ENCODE assay signal across 19 cellular contexts in the genomic region with DNA sequence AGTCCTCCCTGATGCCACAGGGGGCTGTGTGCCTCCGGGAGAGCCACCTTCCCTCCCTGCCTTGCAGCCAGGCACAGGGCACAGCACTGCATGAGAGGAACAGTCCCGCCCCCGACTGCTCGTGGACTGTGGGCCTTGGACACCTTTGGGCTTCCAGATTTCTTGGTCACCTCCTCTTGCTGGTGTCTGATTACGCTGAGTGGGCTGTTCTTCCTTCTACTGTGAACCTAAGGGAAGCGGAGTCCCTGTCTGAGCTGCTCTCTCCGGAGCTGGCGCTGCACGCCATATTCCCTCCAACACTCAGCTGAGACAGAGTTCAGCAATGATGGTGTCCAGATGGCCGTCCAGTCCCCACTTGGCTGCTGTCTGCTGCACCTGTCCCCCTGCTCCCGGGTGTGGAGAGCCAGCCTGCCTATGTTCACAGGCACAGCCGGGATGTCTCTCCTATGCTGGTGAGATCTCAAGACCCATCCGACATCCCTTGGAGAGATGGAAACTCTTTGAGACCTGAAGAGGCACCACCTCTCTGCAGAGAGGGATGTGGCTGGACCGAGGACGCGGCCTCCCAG.
DNase-seq lines count a peak whose midpoint lies in the region; ATAC-seq and TF ChIP-seq lines count a peak whose summit lies in the region.
"Had no signal": no experiment of that assay in that cellular context is flagged by ENCODE, and none has a peak within 500 bp of the region (broad histone marks: within the 10 kb centered on the region; RNA-seq: fewer than 3 reads in every experiment).

No MANE protein-coding gene starts in this region.

- H3K4me3 Mint-ChIP-seq in stimulated activated naive CD8-positive, alpha-beta T cell treated with anti-CD3 and anti-CD28 coated beads, Interleukin-15, amount 100 ng/mL, for 72 hours: no peak overlapping the region
- H3K4me3 Mint-ChIP-seq: CD4-positive, alpha-beta T cell had no signal

- H3K56ac ChIP-seq in IMR-90 (ENCODE audit: extremely low read depth, insufficient read depth, low read length): no peak overlapping the region

- H3K27me3 Mint-ChIP-seq in stimulated activated naive CD8-positive, alpha-beta T cell treated with anti-CD3 and anti-CD28 coated beads, Interleukin-15, amount 100 ng/mL, for 72 hours: peaks cover 43% of the 10 kb centered on the region

- H3K9me3 Mint-ChIP-seq in stimulated activated naive CD8-positive, alpha-beta T cell treated with anti-CD3 and anti-CD28 coated beads, Interleukin-15, amount 100 ng/mL, for 72 hours: no peaks in the 10 kb centered on the region
- H3K9me3 Mint-ChIP-seq: CD4-positive, alpha-beta T cell had no signal

- H3K9me3 ChIP-seq in IMR-90 (ENCODE audit: control insufficient read depth, insufficient read depth, low read length) (no peaks in the 10 kb centered on the region), parathyroid adenoma (ENCODE audit: control insufficient read depth, low read length) (no peaks in the 10 kb centered on the region)
- H3K9me3 ChIP-seq: BLaER1 had no signal

- no peak overlapping the region for H4K8ac ChIP-seq in IMR-90 (ENCODE audit: low read depth in 2 of 2, low read length in 2 of 2)

- intact Hi-C loops in IMR-90 (cut with micrococcal nuclease): no loop called here

- H4K91ac ChIP-seq in IMR-90 (ENCODE audit: insufficient read depth, low read depth, low read length): no peak overlapping the region

- H2BK20ac ChIP-seq in IMR-90 (ENCODE audit: low read depth, low read length): no peak overlapping the region

- H3K4me1 Mint-ChIP-seq in stimulated activated naive CD8-positive, alpha-beta T cell treated with anti-CD3 and anti-CD28 coated beads, Interleukin-15, amount 100 ng/mL, for 72 hours: no peaks in the 10 kb centered on the region

- no peak for DNase-seq in IMR-90
- peak; percentile 79 for DNase-seq in SK-N-DZ (ENCODE audit: low spot score)
- DNase-seq in cerebellar nuclear complex (lab: John Stamatoyannopoulos, UW): peak; percentile 66 to 92
- no peak for DNase-seq in stimulated activated naive CD8-positive, alpha-beta T cell treated with anti-CD3 and anti-CD28 coated beads, Interleukin-15, amount 100 ng/mL, for 72 hours
- no peak for DNase-seq in stimulated activated CD4-positive, alpha-beta T cell treated with anti-CD3 and anti-CD28 coated beads, Interleukin-1b, Interleukin-23, amount 100 ng/mL, for 48 hours
- DNase-seq: ACHN; CD4-positive, alpha-beta T cell; COR-L47; DMS79 treated with DMSO at 0.1 percent for 48 hours; Kasumi-1; NCI-H1694; NCI-H2081; NK-92 treated with Interleukin-12 subunit alpha and Interleukin-12 subunit beta, amount 100 ng/mL, for 24 hours; SHP77 treated with DMSO at 0.1 percent for 48 hours had no signal

- WGBS in IMR-90 (ENCODE audit: extremely low coverage in 2 of 2, insufficient read length in 1 of 2), 2 experiments: 30% methylated on average over 2 of the region's 16 CpGs; no CpG with 5 or more reads in 1 of the 2 experiments

- no peak overlapping the region for H2AK9ac ChIP-seq in IMR-90 (replicated peaks; ENCODE audit: low read depth, low read length, poor library complexity)

- H2AFZ ChIP-seq in IMR-90 (replicated peaks; ENCODE audit: low read length, poor library complexity) (peak overlapping the region; percentile 43), parathyroid adenoma (peak overlapping the region; percentile 46)

- H3K4me2 ChIP-seq in IMR-90 (ENCODE audit: low read depth, low read length): no peak overlapping the region
- H3K4me2 ChIP-seq in parathyroid adenoma (ENCODE audit: low read length): peak overlapping the region; percentile 54
- H3K4me2 ChIP-seq: BLaER1 had no signal

- H3K27ac ChIP-seq in IMR-90 (ENCODE audit: insufficient read depth, low read length) (no peak overlapping the region), parathyroid adenoma (no peak overlapping the region)
- H3K27ac ChIP-seq: BLaER1, RWPE1 had no signal

- in situ Hi-C loops in IMR-90 (cut with MboI; ENCODE audit: low sequenced_read_pairs): no loop called here

- TF ChIP-seq CTCF in IMR-90 (conservative IDR thresholded peaks at IDR 0.05; ENCODE audit: low read depth, low read length): no peak
- no peak for TF ChIP-seq CTCF in parathyroid adenoma (IDR thresholded peaks at IDR 0.05)

- CTCF ChIA-PET in IMR-90 (lab: Yijun Ruan, JAX): no interaction called here

- no peaks in the 10 kb centered on the region for H3K79me2 ChIP-seq in parathyroid adenoma

- H3K4me1 ChIP-seq in IMR-90 (ENCODE audit: control insufficient read depth, insufficient read depth, low read length) (no peaks in the 10 kb centered on the region), parathyroid adenoma (peaks cover 4% of the 10 kb centered on the region)

- no peak overlapping the region for H2BK5ac ChIP-seq in IMR-90 (ENCODE audit: low read depth, low read length, poor library complexity, severe bottlenecking)

- H3K4me3 ChIP-seq in IMR-90 (ENCODE audit: insufficient read depth, low read depth, low read length) (no peak overlapping the region), parathyroid adenoma (ENCODE audit: low read depth, low read length) (no peak overlapping the region)
- H3K4me3 ChIP-seq: BLaER1, GM12878 had no signal

- H3K18ac ChIP-seq in IMR-90 (ENCODE audit: low read depth, low read length): no peak overlapping the region

- H2AK5ac ChIP-seq in IMR-90 (ENCODE audit: low read depth, low read length): no peak overlapping the region

- no peak overlapping the region for H4K5ac ChIP-seq in IMR-90 (ENCODE audit: low read depth, low read length)

- no peaks in the 10 kb centered on the region for H3K36me3 ChIP-seq in IMR-90 (ENCODE audit: control insufficient read depth, insufficient read depth, low read length)
- H3K36me3 ChIP-seq in parathyroid adenoma (ENCODE audit: control insufficient read depth, insufficient read depth, low read length): no peaks in the 10 kb centered on the region
- H3K36me3 ChIP-seq: BLaER1 had no signal

- no peaks in the 10 kb centered on the region for H3K79me1 ChIP-seq in IMR-90 (ENCODE audit: low read depth in 1 of 2, low read length in 2 of 2)

- H3K27me3 ChIP-seq in IMR-90 (ENCODE audit: control insufficient read depth, insufficient read depth, low read length): no peaks in the 10 kb centered on the region; the same call in 1 of the 2 replicates
- H3K27me3 ChIP-seq in parathyroid adenoma (ENCODE audit: control insufficient read depth, insufficient read depth, low read length): no peaks in the 10 kb centered on the region
- H3K27me3 ChIP-seq: BLaER1 had no signal

- no peak overlapping the region for H2BK15ac ChIP-seq in IMR-90 (ENCODE audit: low read depth, low read length)

- no peak overlapping the region for H3K4ac ChIP-seq in IMR-90 (ENCODE audit: low read depth, low read length)

- H3K14ac ChIP-seq in IMR-90 (replicated peaks; ENCODE audit: low read depth, low read length): no peak overlapping the region

- H3K9ac ChIP-seq in IMR-90 (ENCODE audit: low read depth, low read length): no peak overlapping the region
- H3K9ac ChIP-seq in parathyroid adenoma: no peak overlapping the region
- H3K9ac ChIP-seq: BLaER1 had no signal

- POLR2A ChIA-PET in IMR-90 (lab: Charles Lee; ENCODE audit: unreplicated experiment): no interaction called here

- dilution Hi-C loops in IMR-90 (cut with HindIII; ENCODE audit: low sequenced_read_pairs, unreplicated experiment): no loop called here

- no peak for ATAC-seq in IMR-90 (ENCODE audit: low read depth)
- no peak for ATAC-seq in stimulated activated naive CD8-positive, alpha-beta T cell treated with anti-CD3 and anti-CD28 coated beads, Interleukin-15, amount 100 ng/mL, for 72 hours
- ATAC-seq in GM21737 (IDR thresholded peaks at IDR 0.05; ENCODE audit: unreplicated experiment): no peak
- ATAC-seq: GM12878 had no signal

- TF ChIP-seq POLR2A in IMR-90 (IDR thresholded peaks at IDR 0.05; ENCODE audit: low read depth, low read length): no peak

- no peak overlapping the region for H3K23ac ChIP-seq in IMR-90 (ENCODE audit: low read depth, low read length)

- H3K9me1 ChIP-seq in IMR-90 (ENCODE audit: insufficient read depth, low read length): no peaks in the 10 kb centered on the region

- H4K20me1 ChIP-seq in IMR-90 (ENCODE audit: insufficient read depth, low read length): no peaks in the 10 kb centered on the region
- H4K20me1 ChIP-seq: BLaER1 had no signal

- H3K27ac Mint-ChIP-seq in stimulated activated naive CD8-positive, alpha-beta T cell treated with anti-CD3 and anti-CD28 coated beads, Interleukin-15, amount 100 ng/mL, for 72 hours: no peak overlapping the region
- H3K27ac Mint-ChIP-seq: CD4-positive, alpha-beta T cell had no signal

- no peak overlapping the region for H2BK120ac ChIP-seq in IMR-90 (ENCODE audit: low read depth, low read length)

- no peak for TF ChIP-seq RAD21 in IMR-90 (IDR thresholded peaks at IDR 0.05; ENCODE audit: low read length)

- no TSS peak for BruUV-seq in IMR-90 (replicated peaks; lab: Mats Ljungman, UMichigan)

TF ChIP-seq in IMR-90, 13 proteins besides CTCF, POLR2A, EP300 and RAD21 (continues in another document):
- TF ChIP-seq, protein P1, sequence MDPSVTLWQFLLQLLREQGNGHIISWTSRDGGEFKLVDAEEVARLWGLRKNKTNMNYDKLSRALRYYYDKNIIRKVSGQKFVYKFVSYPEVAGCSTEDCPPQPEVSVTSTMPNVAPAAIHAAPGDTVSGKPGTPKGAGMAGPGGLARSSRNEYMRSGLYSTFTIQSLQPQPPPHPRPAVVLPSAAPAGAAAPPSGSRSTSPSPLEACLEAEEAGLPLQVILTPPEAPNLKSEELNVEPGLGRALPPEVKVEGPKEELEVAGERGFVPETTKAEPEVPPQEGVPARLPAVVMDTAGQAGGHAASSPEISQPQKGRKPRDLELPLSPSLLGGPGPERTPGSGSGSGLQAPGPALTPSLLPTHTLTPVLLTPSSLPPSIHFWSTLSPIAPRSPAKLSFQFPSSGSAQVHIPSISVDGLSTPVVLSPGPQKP (IDR thresholded peaks at IDR 0.05; ENCODE audit: borderline replicate concordance, low read depth, low read length): no peak
- TF ChIP-seq BHLHE40 (IDR thresholded peaks at IDR 0.05; ENCODE audit: low read depth, low read length) (no peak), MAZ (IDR thresholded peaks at IDR 0.05; ENCODE audit: borderline replicate concordance, low read depth, low read length) (no peak), NFE2L2 (IDR thresholded peaks at IDR 0.05; ENCODE audit: low read depth, low read length) (no peak), CHD1 (IDR thresholded peaks at IDR 0.05; ENCODE audit: low read depth, low read length) (no peak), MXI1 (IDR thresholded peaks at IDR 0.05; ENCODE audit: borderline replicate concordance, low read depth, low read length) (no peak), FOS (IDR thresholded peaks at IDR 0.05; ENCODE audit: low read depth, low read length) (no peak), RFX5 (IDR thresholded peaks at IDR 0.05; ENCODE audit: low read depth, low read length) (no peak), MAFK (IDR thresholded peaks at IDR 0.05; ENCODE audit: low read depth, low read length) (no peak)

Comparison
In these comparisons a context has a peak if more than half of its experiments do, and no peak if none do; other contexts are left out.
1. DNase-seq: peak in SK-N-DZ (single experiment) and cerebellar nuclear complex (2 of 2); none in IMR-90 (single experiment), stimulated activated naive CD8-positive, alpha-beta T cell treated with anti-CD3 and anti-CD28 coated beads, Interleukin-15, amount 100 ng/mL, for 72 hours (0 of 2) and stimulated activated CD4-positive, alpha-beta T cell treated with anti-CD3 and anti-CD28 coated beads, Interleukin-1b, Interleukin-23, amount 100 ng/mL, for 48 hours (single experiment).